ENCODE assay signal across 1 cellular context in genomic region chr11:46726206-46726862, GRCh38.
TF ChIP-seq lines count a peak whose summit lies in the region.

No MANE protein-coding gene starts in this region.

TF ChIP-seq in IMR-90, 13 proteins besides CTCF, POLR2A, EP300 and RAD21 (continued from another document):
- TF ChIP-seq USF2 (IDR thresholded peaks at IDR 0.05; ENCODE audit: low read depth, low read length) (no peak), MAFK (IDR thresholded peaks at IDR 0.05; ENCODE audit: low read depth, low read length) (no peak), RFX5 (IDR thresholded peaks at IDR 0.05; ENCODE audit: low read depth, low read length) (no peak)
